In the genomic region with DNA sequence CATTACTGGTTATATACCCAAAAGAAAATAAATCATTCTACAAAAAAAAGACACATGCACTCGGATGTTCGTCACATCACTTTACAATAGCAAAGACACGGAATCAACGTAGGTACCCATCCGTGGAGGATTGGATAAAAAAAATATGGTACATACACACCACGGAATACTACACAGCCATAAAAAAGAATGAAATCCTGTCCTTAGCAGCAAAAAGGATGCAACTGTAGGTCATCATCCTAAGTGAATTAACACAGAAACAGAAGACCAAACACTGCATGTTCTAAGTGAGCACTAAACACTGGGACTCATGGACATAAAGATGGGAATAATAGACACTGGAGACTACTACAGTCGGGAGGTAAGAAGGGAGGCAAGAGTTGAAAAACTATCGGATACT, we compare ENCODE assay signal across 6 cellular contexts.
"Had no signal": no experiment of that assay in that cellular context is flagged by ENCODE, and none has a peak within 500 bp of the region (broad histone marks: within the 10 kb centered on the region; RNA-seq: fewer than 3 reads in every experiment).

No MANE protein-coding gene starts in this region.

- ATAC-seq: HepG2 had no signal

- H3K27ac ChIP-seq: HL-60 had no signal

- DNase-seq: IMR-90, KBM-7, KG1 had no signal

- FAIRE-seq: HepG2, HTR-8/SVneo had no signal
